ENCODE assay signal across 8 cellular contexts in genomic region chr2:237673130-237673921, GRCh38. TPM values are rescaled to one million over a fixed set of nuclear protein-coding genes. Genes with fewer than 3 reads are reported as not detected.
A peak's percentile ranks its signal among the peaks of the same experiment; 100 is the strongest.
DNase-seq lines count a peak whose midpoint lies in the region; ATAC-seq and TF ChIP-seq lines count a peak whose summit lies in the region.

No MANE protein-coding gene starts in this region.

- H3K27ac ChIP-seq in colonic mucosa (peak overlapping the region; percentile 8), lung (ENCODE audit: low read depth in 1 of 2, low read length in 1 of 2) (peak overlapping the region in 1 of 2 donors; percentile 89)

- no peaks in the 10 kb centered on the region for H3K4me1 ChIP-seq in Caco-2
- peaks cover 4% of the 10 kb centered on the region for H3K4me1 ChIP-seq in colonic mucosa
- H3K4me1 ChIP-seq in lung (ENCODE audit: control insufficient read depth in 2 of 2, insufficient read depth in 2 of 2, low read length in 2 of 2): peaks cover 15 to 34% of the 10 kb centered on the region in 2 donors

- no peaks in the 10 kb centered on the region for H3K9me3 Mint-ChIP-seq in Caco-2 (ENCODE audit: unreplicated experiment)

- H3K9me3 ChIP-seq in Caco-2: no peaks in the 10 kb centered on the region
- H3K9me3 ChIP-seq in colonic mucosa: no peaks in the 10 kb centered on the region
- H3K9me3 ChIP-seq in lung (ENCODE audit: control insufficient read depth in 2 of 2, insufficient read depth in 1 of 2, low read length in 1 of 2): no peaks in the 10 kb centered on the region

- no peaks in the 10 kb centered on the region for H3K27me3 Mint-ChIP-seq in Caco-2 (ENCODE audit: insufficient read depth, unreplicated experiment)

- POLR2A ChIA-PET in Caco-2 (lab: Charles Lee): no interaction called here

- H3K27ac Mint-ChIP-seq in Caco-2 (ENCODE audit: unreplicated experiment): peak overlapping the region; percentile 60

- H3K36me3 ChIP-seq in Caco-2 (ENCODE audit: control insufficient read depth, insufficient read depth, low read length) (no peaks in the 10 kb centered on the region), colonic mucosa (no peaks in the 10 kb centered on the region), lung (ENCODE audit: control insufficient read depth in 2 of 2, insufficient read depth in 2 of 2, low read length in 2 of 2) (no peaks in the 10 kb centered on the region)

- H3K4me3 ChIP-seq in Caco-2 (ENCODE audit: low read depth, low read length) (no peak overlapping the region), colonic mucosa (peak overlapping the region; percentile 31), lung (no peak overlapping the region)

- ATAC-seq in HG02571 (IDR thresholded peaks at IDR 0.05; ENCODE audit: unreplicated experiment) (peak; percentile 39), lung (ENCODE audit: insufficient read depth, low FRiP score) (peak; percentile 37), HG03565 (IDR thresholded peaks at IDR 0.05; ENCODE audit: unreplicated experiment) (no peak)

- intact Hi-C loops in Caco-2 (cut with micrococcal nuclease; ENCODE audit: unreplicated experiment): loop anchor here (1.0 kb wide), 1 partner anchor 72 kb away; no protein-coding TSS in a partner anchor
- intact Hi-C loops in colonic mucosa (cut with DNase I): loop anchor here (1.0 kb wide), 1 partner anchor 72 kb away; no protein-coding TSS in a partner anchor

- no peak overlapping the region for H3K4me3 Mint-ChIP-seq in Caco-2 (ENCODE audit: unreplicated experiment)

- H3K27me3 ChIP-seq in Caco-2 (replicated peaks; ENCODE audit: control insufficient read depth, insufficient read depth, low read length): no peaks in the 10 kb centered on the region
- no peaks in the 10 kb centered on the region for H3K27me3 ChIP-seq in colonic mucosa
- H3K27me3 ChIP-seq in lung (ENCODE audit: control insufficient read depth, insufficient read depth): no peaks in the 10 kb centered on the region

- BruUV-seq in Caco-2 (replicated peaks; lab: Mats Ljungman, UMichigan): no TSS peak

- no peaks in the 10 kb centered on the region for H3K4me1 Mint-ChIP-seq in Caco-2 (ENCODE audit: low read depth, unreplicated experiment)

- H3K36me3 Mint-ChIP-seq in Caco-2 (ENCODE audit: insufficient read depth, unreplicated experiment): peaks cover 5% of the 10 kb centered on the region

- TF ChIP-seq CTCF in Caco-2 (IDR thresholded peaks at IDR 0.05; ENCODE audit: insufficient read depth in 1 of 2, low read depth in 1 of 2, low read length in 1 of 2, severe bottlenecking in 1 of 2, unreplicated experiment in 1 of 2) (peak; percentile 36 to 39), colonic mucosa (IDR thresholded peaks at IDR 0.05) (peak; percentile 70), lung (IDR thresholded peaks at IDR 0.05; ENCODE audit: control extremely low read depth, extremely low read depth) (peak; percentile 92)

- DNase-seq in Caco-2 (no peak), NCI-H2227 (lab: John Stamatoyannopoulos, UW; ENCODE audit: unreplicated experiment) (peak; percentile 83), colonic mucosa (peak; percentile 78), lung (ENCODE audit: low spot score) (peak; percentile 72)
- peak; percentile 68 to 72 for DNase-seq in activated CD4-positive, alpha-beta T cell treated with anti-CD3 and anti-CD28 coated beads for 24 hours (ENCODE audit: low read depth in 2 of 2)
- DNase-seq in stimulated activated CD8-positive, alpha-beta memory T cell treated with anti-CD3 and anti-CD28 coated beads, Interleukin-12 subunit alpha, Interleukin-12 subunit beta, amount 100 ng/mL, for 1 hour (ENCODE audit: low read depth): peak; percentile 79

- WGBS in lung, 2 donors: 10 to 25% methylated on average over 36 of the region's 36 CpGs

- peak overlapping the region; percentile 64 to 66 for H3K9ac ChIP-seq in colonic mucosa (ENCODE audit: low read depth in 2 of 2, low read length in 2 of 2)

- CTCF ChIA-PET in Caco-2 (lab: Charles Lee): interaction anchor here (0.8 to 1.0 kb wide), 2 partner anchors 12 to 13 kb away, joined by 3 read pairs; no protein-coding TSS in a partner anchor

RNA-seq across cellular contexts. Expression of gene LRRFIP1, which starts 45.9 kb away (rescaled TPM):
- total RNA-seq in Caco-2 (2022): 37.1 and 40.8 TPM in 2 replicates
- 100 to 1,000 TPM; 114 to 133 TPM for total RNA-seq in colonic mucosa
- 100 to 1,000 TPM; 107 to 194 TPM for total RNA-seq in lung
- 10 to 100 TPM; 79.7 to 81.1 TPM for polyA plus RNA-seq in lung

Comparison
In these comparisons a context has a peak if more than half of its experiments do, and no peak if none do; other contexts are left out.
1. DNase-seq: peak in NCI-H2227 (single experiment), activated CD4-positive, alpha-beta T cell treated with anti-CD3 and anti-CD28 coated beads for 24 hours (2 of 2), colonic mucosa (single experiment), lung (single experiment) and stimulated activated CD8-positive, alpha-beta memory T cell treated with anti-CD3 and anti-CD28 coated beads, Interleukin-12 subunit alpha, Interleukin-12 subunit beta, amount 100 ng/mL, for 1 hour (single experiment); none in Caco-2 (0 of 2).
2. CTCF ChIP-seq: peak in every context shown above with its lines; median percentile 92 in lung; 70 in colonic mucosa; 38 in Caco-2.